26 cellular contexts compared by ENCODE assay signal in genomic region chr2:240140511-240140910, GRCh38. TPM values are rescaled to one million over a fixed set of nuclear protein-coding genes. Genes with fewer than 3 reads are reported as not detected.
DNase-seq lines count a peak whose midpoint lies in the region; ATAC-seq, FAIRE-seq and TF ChIP-seq lines count a peak whose summit lies in the region.
"Had no signal": no experiment of that assay in that cellular context is flagged by ENCODE, and none has a peak within 500 bp of the region (broad histone marks: within the 10 kb centered on the region; RNA-seq: fewer than 3 reads in every experiment).

Gene OTOS, minus strand, starts transcription at chr2:240140658. Its CDS starts 332 bp downstream, at chr2:240140326.

- H3K36me3 ChIP-seq in RWPE2 (ENCODE audit: low read depth) (no peaks in the 10 kb centered on the region), upper lobe of right lung (no peaks in the 10 kb centered on the region)
- H3K36me3 ChIP-seq: ascending aorta, colonic mucosa, SJCRH30 had no signal

- H3K27ac ChIP-seq in RWPE2 (ENCODE audit: poor library complexity, severe bottlenecking) (no peak within 1 kb of the TSS), upper lobe of right lung (no peak within 1 kb of the TSS)
- H3K27ac ChIP-seq: ascending aorta, colonic mucosa, SJCRH30 had no signal

- DNase-seq in DMS79 treated with DMSO at 0.1 percent for 48 hours (lab: John Stamatoyannopoulos, UW) (peak; percentile 96), NCI-H128 (lab: John Stamatoyannopoulos, UW; ENCODE audit: unreplicated experiment) (peak; percentile 44), RWPE2 (ENCODE audit: low spot score) (peak; percentile 13), medulla oblongata (ENCODE audit: extremely low spot score) (peak; percentile 26), HPDE6-E6E7 (ENCODE audit: extremely low spot score) (no peak), urothelium cell line (ENCODE audit: low spot score) (no peak), upper lobe of right lung (no peak)
- no peak for DNase-seq in activated CD4-positive, CD25-positive, alpha-beta regulatory T cell (lab: John Stamatoyannopoulos, UW)
- DNase-seq: activated CD8-positive, alpha-beta memory T cell treated with anti-CD3 and anti-CD28 coated beads, Interleukin-2, amount 10 ng/mL, durations not matched to agents 7 days and 5 days; activated gamma-delta T cell treated with Interleukin-2 at 50 U/mL for 16 hours; colonic mucosa; GDM1; hippocampal formation; KG1; stimulated activated CD4-positive, alpha-beta T cell treated with anti-CD3 and anti-CD28 coated beads, Interleukin-15, amount 100 ng/mL, for 24 hours had no signal

- H3K9me3 ChIP-seq in RWPE2 (ENCODE audit: severe bottlenecking) (no peaks in the 10 kb centered on the region), upper lobe of right lung (no peaks in the 10 kb centered on the region)
- H3K9me3 ChIP-seq: ascending aorta, colonic mucosa, SJCRH30 had no signal

- no peaks in the 10 kb centered on the region for H3K4me1 ChIP-seq in RWPE2 (ENCODE audit: insufficient read depth, poor library complexity, severe bottlenecking)
- H3K4me1 ChIP-seq in upper lobe of right lung = peaks cover 1% of the 10 kb centered on the region
- H3K4me1 ChIP-seq: colonic mucosa had no signal

- H3K27me3 ChIP-seq in RWPE2 (ENCODE audit: insufficient read depth, poor library complexity, severe bottlenecking) (no peaks in the 10 kb centered on the region), upper lobe of right lung (no peaks in the 10 kb centered on the region)
- H3K27me3 ChIP-seq: ascending aorta, colonic mucosa had no signal

- intact Hi-C loops in upper lobe of right lung (cut with DNase I) = no loop called here

- FAIRE-seq in urothelium cell line (lab: Jason Lieb, UNC) = no peak
- FAIRE-seq: D721Med, GM12878, keratinocyte had no signal

- H3K4me3 ChIP-seq in RWPE2 (ENCODE audit: severe bottlenecking) (no peak within 1 kb of the TSS), upper lobe of right lung (no peak within 1 kb of the TSS)
- H3K4me3 ChIP-seq: ascending aorta, colonic mucosa, GM12878, SJCRH30 had no signal

- no peak for TF ChIP-seq CTCF in RWPE2 (IDR thresholded peaks at IDR 0.05; ENCODE audit: poor library complexity, severe bottlenecking)
- no peak for TF ChIP-seq CTCF in upper lobe of right lung (IDR thresholded peaks at IDR 0.05)

- no peak for ATAC-seq in RWPE2 (ENCODE audit: low read depth)
- ATAC-seq in upper lobe of right lung = no peak
- ATAC-seq: activated CD8-positive, alpha-beta memory T cell treated with anti-CD3 and anti-CD28 coated beads, Interleukin-2, amount 10 ng/mL, durations not matched to agents 7 days and 5 days; GM12878; HCT116; stimulated activated memory B cell treated with anti-CD40 and anti-IgM and Interleukin-4, amounts not matched to agents 10 μg/mL and 1 μg/mL and 100 μg/mL, for 72 hours had no signal

RNA-seq across cellular contexts. Expression of gene OTOS, which starts in this region (rescaled TPM):
- not detected for total RNA-seq in upper lobe of right lung
- total RNA-seq: activated CD8-positive, alpha-beta memory T cell treated with anti-CD3 and anti-CD28 coated beads, Interleukin-2, amount 10 ng/mL, durations not matched to agents 7 days and 5 days; ascending aorta; B cell; colonic mucosa; GM12878; mesothelial cell of epicardium; NCI-H460; SJCRH30; T-helper 2 cell treated with Interferon-gamma antibody and Interleukin-4, amounts not matched to agents 100 ng/mL and 5 ng/mL, for 36 hours had no signal

Comparison
In these comparisons a context has a peak if more than half of its experiments do, and no peak if none do; other contexts are left out.
1. DNase-seq: peak in DMS79 treated with DMSO at 0.1 percent for 48 hours (single experiment), NCI-H128 (single experiment), RWPE2 (single experiment) and medulla oblongata (single experiment); none in activated CD4-positive, CD25-positive, alpha-beta regulatory T cell (0 of 4), HPDE6-E6E7 (single experiment), urothelium cell line (single experiment) and upper lobe of right lung (single experiment).